Comparison of ENCODE assay signal across 21 cellular contexts in the genomic region with DNA sequence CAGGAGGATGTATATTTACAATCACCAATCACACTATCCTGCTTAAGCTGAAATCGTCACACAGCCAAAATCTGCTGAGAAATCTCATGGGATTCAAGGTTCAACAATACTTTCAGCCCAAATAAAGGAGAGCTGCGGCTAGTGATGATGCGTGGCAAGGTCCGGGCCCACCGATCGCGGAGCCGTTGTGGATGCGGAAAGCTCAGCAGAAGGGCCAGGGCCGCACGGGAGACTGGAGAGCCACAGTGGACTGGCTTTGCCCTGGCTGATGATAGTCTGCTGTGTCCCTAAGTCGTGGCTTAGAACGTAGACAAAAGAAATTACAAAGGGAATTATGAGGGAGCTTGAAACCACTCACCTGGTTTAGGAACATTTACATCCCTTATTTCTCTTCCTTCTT. TPM values are rescaled to one million over a fixed set of nuclear protein-coding genes. Genes with fewer than 3 reads are reported as not detected.
DNase-seq lines count a peak whose midpoint lies in the region; ATAC-seq, FAIRE-seq and TF ChIP-seq lines count a peak whose summit lies in the region.
"Had no signal": no experiment of that assay in that cellular context is flagged by ENCODE, and none has a peak within 500 bp of the region (broad histone marks: within the 10 kb centered on the region; RNA-seq: fewer than 3 reads in every experiment).

No MANE protein-coding gene starts in this region.

- TF ChIP-seq CTCF in astrocyte (IDR thresholded peaks at IDR 0.05; ENCODE audit: insufficient read depth, low read depth, low read length) (no peak), endothelial cell (IDR thresholded peaks at IDR 0.05; ENCODE audit: unreplicated experiment) (no peak), uterus (IDR thresholded peaks at IDR 0.05) (no peak), colonic mucosa (IDR thresholded peaks at IDR 0.05) (no peak)

- H4K20me1 ChIP-seq in astrocyte (ENCODE audit: insufficient read depth, low read length): no peaks in the 10 kb centered on the region
- no peaks in the 10 kb centered on the region for H4K20me1 ChIP-seq in Karpas-422 (ENCODE audit: insufficient read depth, low read depth, low read length)
- H4K20me1 ChIP-seq: BLaER1 had no signal

- H3K9me3 ChIP-seq in astrocyte (ENCODE audit: insufficient read depth, low read depth, low read length) (no peaks in the 10 kb centered on the region), uterus (no peaks in the 10 kb centered on the region), Karpas-422 (ENCODE audit: low read length) (no peaks in the 10 kb centered on the region), colonic mucosa (no peaks in the 10 kb centered on the region)
- H3K9me3 ChIP-seq: BLaER1 had no signal

- no peak overlapping the region for H3K4me3 Mint-ChIP-seq in activated CD8-positive, alpha-beta memory T cell treated with anti-CD3 and anti-CD28 coated beads, Interleukin-2, amount 10 ng/mL, durations not matched to agents 7 days and 5 days
- H3K4me3 Mint-ChIP-seq in astrocyte (ENCODE audit: unreplicated experiment) (peak overlapping the region; percentile 60), endothelial cell (ENCODE audit: unreplicated experiment) (no peak overlapping the region)
- H3K4me3 Mint-ChIP-seq: CD14-positive monocyte; CD4-positive, alpha-beta memory T cell; HFFc6 had no signal

- H2AFZ ChIP-seq in astrocyte (ENCODE audit: low read depth, low read length) (no peak overlapping the region), Karpas-422 (ENCODE audit: low read length) (no peak overlapping the region)

- peaks cover 14% of the 10 kb centered on the region for H3K27me3 Mint-ChIP-seq in activated CD8-positive, alpha-beta memory T cell treated with anti-CD3 and anti-CD28 coated beads, Interleukin-2, amount 10 ng/mL, durations not matched to agents 7 days and 5 days
- H3K27me3 Mint-ChIP-seq in astrocyte (ENCODE audit: low read depth, unreplicated experiment): no peaks in the 10 kb centered on the region
- H3K27me3 Mint-ChIP-seq in endothelial cell (ENCODE audit: unreplicated experiment): peaks cover 2% of the 10 kb centered on the region

- peak overlapping the region; percentile 37 for H3K27ac Mint-ChIP-seq in activated CD8-positive, alpha-beta memory T cell treated with anti-CD3 and anti-CD28 coated beads, Interleukin-2, amount 10 ng/mL, durations not matched to agents 7 days and 5 days
- H3K27ac Mint-ChIP-seq in astrocyte (ENCODE audit: unreplicated experiment): no peak overlapping the region
- H3K27ac Mint-ChIP-seq in endothelial cell (ENCODE audit: unreplicated experiment): peak overlapping the region; percentile 76
- H3K27ac Mint-ChIP-seq: CD14-positive monocyte, HFFc6 had no signal

- intact Hi-C loops in uterus (cut with DNase I; ENCODE audit: low total_unique reads) (no loop called here), colonic mucosa (cut with DNase I) (no loop called here)

- H3K4me3 ChIP-seq in astrocyte (ENCODE audit: insufficient read depth, low read depth, low read length) (no peak overlapping the region), uterus (no peak overlapping the region), Karpas-422 (ENCODE audit: low read length) (no peak overlapping the region), colonic mucosa (no peak overlapping the region)
- H3K4me3 ChIP-seq: BLaER1 had no signal

- H3K9ac ChIP-seq in astrocyte (ENCODE audit: low read length) (no peak overlapping the region), Karpas-422 (ENCODE audit: low read length) (no peak overlapping the region), colonic mucosa (ENCODE audit: low read depth in 2 of 2, low read length in 2 of 2) (no peak overlapping the region)
- H3K9ac ChIP-seq: BLaER1 had no signal

- FAIRE-seq in astrocyte (lab: Jason Lieb, UNC): no peak
- FAIRE-seq: GM12892, GM18507, H54, HepG2 had no signal

- H3K4me1 ChIP-seq in astrocyte (ENCODE audit: insufficient read depth, low read length): no peaks in the 10 kb centered on the region
- H3K4me1 ChIP-seq in uterus: peaks cover 0 to 10% of the 10 kb centered on the region in 2 donors
- H3K4me1 ChIP-seq in Karpas-422 (ENCODE audit: low read length): no peaks in the 10 kb centered on the region
- H3K4me1 ChIP-seq in colonic mucosa: no peaks in the 10 kb centered on the region
- H3K4me1 ChIP-seq: BLaER1 had no signal

- no peaks in the 10 kb centered on the region for H3K36me3 ChIP-seq in astrocyte (ENCODE audit: insufficient read depth, low read length)
- no peaks in the 10 kb centered on the region for H3K36me3 ChIP-seq in uterus
- no peaks in the 10 kb centered on the region for H3K36me3 ChIP-seq in Karpas-422 (ENCODE audit: insufficient read depth, low read length)
- H3K36me3 ChIP-seq in colonic mucosa: no peaks in the 10 kb centered on the region
- H3K36me3 ChIP-seq: BLaER1 had no signal

- H3K79me2 ChIP-seq in astrocyte (ENCODE audit: insufficient read depth, low read length): no peaks in the 10 kb centered on the region
- no peaks in the 10 kb centered on the region for H3K79me2 ChIP-seq in Karpas-422 (ENCODE audit: low read length)

- H3K27ac ChIP-seq in astrocyte (ENCODE audit: low read depth, low read length): no peak overlapping the region
- peak overlapping the region; percentile 54 to 58 for H3K27ac ChIP-seq in uterus
- no peak overlapping the region for H3K27ac ChIP-seq in Karpas-422 (ENCODE audit: low read length)
- no peak overlapping the region for H3K27ac ChIP-seq in colonic mucosa
- H3K27ac ChIP-seq: BLaER1 had no signal

- no peaks in the 10 kb centered on the region for H3K9me2 ChIP-seq in Karpas-422 (replicated peaks; ENCODE audit: insufficient read depth, low read length)

- ATAC-seq in activated CD8-positive, alpha-beta memory T cell treated with anti-CD3 and anti-CD28 coated beads, Interleukin-2, amount 10 ng/mL, durations not matched to agents 7 days and 5 days: no peak
- ATAC-seq: HCT116, HepG2 had no signal

- no peak for DNase-seq in activated CD8-positive, alpha-beta memory T cell treated with anti-CD3 and anti-CD28 coated beads, Interleukin-2, amount 10 ng/mL, durations not matched to agents 7 days and 5 days
- DNase-seq in activated CD8-positive, alpha-beta memory T cell treated with anti-CD3 and anti-CD28 coated beads, Interleukin-2, amount 50 U/mL, for 4 hours: no peak
- DNase-seq in astrocyte (ENCODE audit: low read depth): no peak
- no peak for DNase-seq in endothelial cell (ENCODE audit: low spot score)
- no peak for DNase-seq in uterus
- DNase-seq in superior temporal gyrus (ENCODE audit: extremely low spot score): no peak
- no peak for DNase-seq in Karpas-422
- DNase-seq in colonic mucosa: no peak
- DNase-seq: 8988T; CD4-positive, alpha-beta memory T cell; DMS153; DMS79; GDM1; HFFc6 had no signal

- no peaks in the 10 kb centered on the region for H3K9me3 Mint-ChIP-seq in activated CD8-positive, alpha-beta memory T cell treated with anti-CD3 and anti-CD28 coated beads, Interleukin-2, amount 10 ng/mL, durations not matched to agents 7 days and 5 days (ENCODE audit: low read depth)
- peaks cover 3% of the 10 kb centered on the region for H3K9me3 Mint-ChIP-seq in astrocyte (ENCODE audit: unreplicated experiment)
- no peaks in the 10 kb centered on the region for H3K9me3 Mint-ChIP-seq in endothelial cell (ENCODE audit: unreplicated experiment)
- H3K9me3 Mint-ChIP-seq: CD14-positive monocyte had no signal

- H3K27me3 ChIP-seq in astrocyte (ENCODE audit: insufficient read depth, low read length) (no peaks in the 10 kb centered on the region), uterus (no peaks in the 10 kb centered on the region), Karpas-422 (ENCODE audit: low read length) (no peaks in the 10 kb centered on the region), colonic mucosa (no peaks in the 10 kb centered on the region)
- H3K27me3 ChIP-seq: BLaER1 had no signal

- TF ChIP-seq POLR2A in uterus (IDR thresholded peaks at IDR 0.05): no peak

- no peak overlapping the region for H3K4me2 ChIP-seq in astrocyte (ENCODE audit: low read length)
- no peak overlapping the region for H3K4me2 ChIP-seq in Karpas-422 (ENCODE audit: low read depth, low read length, poor library complexity, severe bottlenecking)
- H3K4me2 ChIP-seq: BLaER1 had no signal

- peaks cover 14% of the 10 kb centered on the region for H3K4me1 Mint-ChIP-seq in activated CD8-positive, alpha-beta memory T cell treated with anti-CD3 and anti-CD28 coated beads, Interleukin-2, amount 10 ng/mL, durations not matched to agents 7 days and 5 days
- H3K4me1 Mint-ChIP-seq in astrocyte (ENCODE audit: low read depth, unreplicated experiment) (peaks cover 19% of the 10 kb centered on the region), endothelial cell (ENCODE audit: unreplicated experiment) (peaks cover 24% of the 10 kb centered on the region)
- H3K4me1 Mint-ChIP-seq: CD14-positive monocyte; CD4-positive, alpha-beta memory T cell had no signal

- CTCF ChIA-PET in activated CD8-positive, alpha-beta memory T cell treated with anti-CD3 and anti-CD28 coated beads, Interleukin-2, amount 10 ng/mL, durations not matched to agents 7 days and 5 days (lab: Charles Lee): interaction anchor here (1.4 kb wide), 1 partner anchor 13 kb away, joined by 5 read pairs; no protein-coding TSS in a partner anchor

- H3K36me3 Mint-ChIP-seq in activated CD8-positive, alpha-beta memory T cell treated with anti-CD3 and anti-CD28 coated beads, Interleukin-2, amount 10 ng/mL, durations not matched to agents 7 days and 5 days: no peaks in the 10 kb centered on the region
- H3K36me3 Mint-ChIP-seq in astrocyte (ENCODE audit: low read depth, unreplicated experiment) (no peaks in the 10 kb centered on the region), endothelial cell (ENCODE audit: low read depth, unreplicated experiment) (no peaks in the 10 kb centered on the region)
- H3K36me3 Mint-ChIP-seq: CD14-positive monocyte; CD4-positive, alpha-beta memory T cell had no signal

RNA-seq across cellular contexts. Expression of a gene that starts 48.0 kb away (rescaled TPM):
- 10 to 100 TPM; 14.1 to 14.5 TPM for total RNA-seq in activated CD8-positive, alpha-beta memory T cell treated with anti-CD3 and anti-CD28 coated beads, Interleukin-2, amount 10 ng/mL, durations not matched to agents 7 days and 5 days
- total RNA-seq in astrocyte: 13.4 and 14.1 TPM in 2 replicates
- total RNA-seq in endothelial cell (ENCODE audit: unreplicated experiment): 7.3 TPM
- total RNA-seq in uterus: 10 to 100 TPM in 3 of 4 donors, 1 to 10 TPM in 1; 2.9 to 34.3 (median 19.2) TPM
- total RNA-seq in Karpas-422 (2014; rRNA removed; shearing (Covaris generic); ENCODE audit: low replicate concordance): 21.4 and 29.0 TPM in 2 replicates
- 10 to 100 TPM; 13.9 to 16.9 TPM for total RNA-seq in colonic mucosa

Comparison
In these comparisons a context has a peak if more than half of its experiments do, and no peak if none do; other contexts are left out.
1. H3K27ac ChIP-seq: peak in uterus (2 of 2); none in astrocyte (single experiment), Karpas-422 (single experiment) and colonic mucosa (single experiment).